ENCODE assay signal across 23 cellular contexts in genomic region chr3:172189987-172190603, GRCh38.
DNase-seq lines count a peak whose midpoint lies in the region; ATAC-seq and TF ChIP-seq lines count a peak whose summit lies in the region.
"Had no signal": no experiment of that assay in that cellular context is flagged by ENCODE, and none has a peak within 500 bp of the region (broad histone marks: within the 10 kb centered on the region; RNA-seq: fewer than 3 reads in every experiment).

No MANE protein-coding gene starts in this region.

- H3K4me3 ChIP-seq in fibroblast of mammary gland (ENCODE audit: control insufficient read depth, low read depth, low read length) = no peak overlapping the region
- H3K4me3 ChIP-seq in gastrocnemius medialis = no peak overlapping the region
- H3K4me3 ChIP-seq in prostate gland = no peak overlapping the region
- H3K4me3 ChIP-seq: ascending aorta, dorsolateral prefrontal cortex, gastroesophageal sphincter, tibial nerve had no signal

- H3K36me3 ChIP-seq in gastrocnemius medialis = no peaks in the 10 kb centered on the region
- H3K36me3 ChIP-seq in prostate gland = no peaks in the 10 kb centered on the region
- H3K36me3 ChIP-seq: gastroesophageal sphincter, tibial nerve had no signal

- in situ Hi-C loops in gastrocnemius medialis (cut with MboI; ENCODE audit: low sequenced_read_pairs in 4 of 4) = no loop called here

- H3K9me3 ChIP-seq in gastrocnemius medialis (no peaks in the 10 kb centered on the region), prostate gland (no peaks in the 10 kb centered on the region)
- H3K9me3 ChIP-seq: ascending aorta, gastroesophageal sphincter, tibial nerve had no signal

- H3K27ac ChIP-seq in gastrocnemius medialis (peak overlapping the region; percentile 2 to 52 (median 30)), prostate gland (no peak overlapping the region)
- H3K27ac ChIP-seq: ascending aorta, dorsolateral prefrontal cortex, gastroesophageal sphincter had no signal

- ATAC-seq in SK-N-SH treated with all-trans-retinoic acid at 6 μM for 48 hours (peak; percentile 76), gastrocnemius medialis (peak in 1 of 2 donors; percentile 55)
- ATAC-seq: gastroesophageal sphincter; natural killer cell; sciatic nerve; stimulated activated naive CD8-positive, alpha-beta T cell treated with anti-CD3 and anti-CD28 coated beads, Interleukin-15, amount 100 ng/mL, for 72 hours had no signal

- H3K4me1 ChIP-seq in gastrocnemius medialis (peaks cover 22 to 36% of the 10 kb centered on the region in 2 donors), prostate gland (replicated peaks) (no peaks in the 10 kb centered on the region)

- intact Hi-C loops in gastrocnemius medialis (cut with DNase I; ENCODE audit: low total_unique reads) = no loop called here
- intact Hi-C loops in prostate gland (cut with DNase I) = no loop called here

- no peaks in the 10 kb centered on the region for H3K27me3 ChIP-seq in gastrocnemius medialis
- H3K27me3 ChIP-seq in prostate gland (replicated peaks; ENCODE audit: insufficient read depth) = no peaks in the 10 kb centered on the region
- H3K27me3 ChIP-seq: ascending aorta, dorsolateral prefrontal cortex, gastroesophageal sphincter, tibial nerve had no signal

- DNase-seq in MV-4-11 (lab: John Stamatoyannopoulos, UW) (peak; percentile 14), fibroblast of mammary gland (ENCODE audit: low read depth) (peak; percentile 60), gastrocnemius medialis (no peak), prostate gland (ENCODE audit: low spot score) (no peak), NCI-H774 (lab: John Stamatoyannopoulos, UW) (no peak), NCI-H2196 treated with DMSO at 0.1 percent for 48 hours (lab: John Stamatoyannopoulos, UW; ENCODE audit: unreplicated experiment) (no peak)
- DNase-seq: activated CD4-positive, alpha-beta T cell treated with anti-CD3 and anti-CD28 coated beads, Interleukin-2, amount 10 ng/mL, durations not matched to agents 7 days and 5 days; activated naive CD4-positive, alpha-beta T cell treated with anti-CD3 and anti-CD28 coated beads, Interleukin-2, amount 10 ng/mL, durations not matched to agents 7 days and 5 days; central memory CD4-positive, alpha-beta T cell; dorsolateral prefrontal cortex; hippocampal formation; natural killer cell; NCI-H1417 treated with DMSO at 0.1 percent for 48 hours; NCI-H2107; NCI-H526 treated with DMSO at 0.1 percent for 48 hours; Right ventricle myocardium superior; stimulated activated naive CD8-positive, alpha-beta T cell treated with anti-CD3 and anti-CD28 coated beads, Interleukin-15, amount 100 ng/mL, for 72 hours; T-helper 9 cell had no signal

- 84% methylated on average over 7 of the region's 7 CpGs for WGBS in prostate gland

- TF ChIP-seq CTCF in fibroblast of mammary gland (conservative IDR thresholded peaks at IDR 0.05; ENCODE audit: control insufficient read depth, insufficient read depth, low read depth, low read length) (no peak), gastrocnemius medialis (IDR thresholded peaks at IDR 0.05 in 4 of 5, conservative IDR thresholded peaks at IDR 0.05 in 1 of 5) (no peak), prostate gland (IDR thresholded peaks at IDR 0.05) (no peak)

- TF ChIP-seq POLR2A in gastrocnemius medialis (IDR thresholded peaks at IDR 0.05) (no peak), prostate gland (IDR thresholded peaks at IDR 0.05) (no peak)

TF ChIP-seq in SK-N-SH treated with all-trans-retinoic acid at 6 μM for 48 hours, 23 proteins besides CTCF, POLR2A, EP300 and RAD21:
- TF ChIP-seq ISL1 (CRISPR knock-in tag; IDR thresholded peaks at IDR 0.05) (0 out of 2 replicates have a peak, but pooled peaks have one; percentile 16), ZNF70 (CRISPR knock-in tag; IDR thresholded peaks at IDR 0.05) (no peak)
TF ChIP-seq in SK-N-SH treated with all-trans-retinoic acid at 6 μM for 48 hours: peak in this region for 1.

Comparison
In these comparisons a context has a peak if more than half of its experiments do, and no peak if none do; other contexts are left out.
1. DNase-seq: peak in MV-4-11 (single experiment) and fibroblast of mammary gland (single experiment); none in gastrocnemius medialis (0 of 2), prostate gland (single experiment), NCI-H774 (single experiment) and NCI-H2196 treated with DMSO at 0.1 percent for 48 hours (single experiment).
2. H3K27ac ChIP-seq: peak in gastrocnemius medialis (4 of 4); none in prostate gland (0 of 2).